Comparison of ENCODE assay signal across 10 cellular contexts in genomic region chr5:38515648-38516047, GRCh38. TPM values are rescaled to one million over a fixed set of nuclear protein-coding genes. Genes with fewer than 3 reads are reported as not detected.
DNase-seq lines count a peak whose midpoint lies in the region; ATAC-seq, FAIRE-seq and TF ChIP-seq lines count a peak whose summit lies in the region.
"Had no signal": no experiment of that assay in that cellular context is flagged by ENCODE, and none has a peak within 500 bp of the region (broad histone marks: within the 10 kb centered on the region; RNA-seq: fewer than 3 reads in every experiment).

No MANE protein-coding gene starts in this region.

- no peak overlapping the region for H3K4me3 ChIP-seq in A549
- no peak overlapping the region for H3K4me3 ChIP-seq in HEK293 (ENCODE audit: low read depth, low read length)
- no peak overlapping the region for H3K4me3 ChIP-seq in right cardiac atrium (ENCODE audit: low read length)
- H3K4me3 ChIP-seq in H7 (ENCODE audit: insufficient read depth, low read depth, low read length) = no peak overlapping the region

- H3K9me3 Mint-ChIP-seq in activated T-cell treated with anti-CD3 and anti-CD28 coated beads, Interleukin-2, amount 50 U/mL, for 72 hours = peaks cover 0 to 5% of the 10 kb centered on the region in 2 donors

- H3K9me3 ChIP-seq in A549 (0 out of 3 replicates have a peak, but pooled peaks cover 4% of the 10 kb centered on the region), HEK293 (ENCODE audit: control insufficient read depth, insufficient read depth, low read depth, low read length) (no peaks in the 10 kb centered on the region), right cardiac atrium (ENCODE audit: control insufficient read depth, low read length) (no peaks in the 10 kb centered on the region)

- intact Hi-C loops in right cardiac atrium (cut with DNase I) = no loop called here

- peak in 1 of 2 experiments; percentile 40; a peak in 3 of 5 replicates for TF ChIP-seq RAD21 in A549 (conservative IDR thresholded peaks at IDR 0.05 in 1 of 2, IDR thresholded peaks at IDR 0.05 in 1 of 2)

- TF ChIP-seq EP300 in A549 (IDR thresholded peaks at IDR 0.05) = no peak

- FAIRE-seq in A549 (lab: Jason Lieb, UNC) = no peak
- FAIRE-seq: GM19239 had no signal

- peak in 1 of 2 experiments; percentile 29 for DNase-seq in A549 (ENCODE audit: low read depth in 1 of 2, low spot score in 1 of 2)
- DNase-seq in amniotic epithelial cell (ENCODE audit: low read depth) = peak; percentile 66
- DNase-seq in right cardiac atrium = no peak
- DNase-seq in foreskin melanocyte = no peak
- no peak for DNase-seq in NCI-H446 treated with DMSO at 0.1 percent for 48 hours (lab: John Stamatoyannopoulos, UW)
- DNase-seq in activated T-cell treated with anti-CD3 and anti-CD28 coated beads, Interleukin-2, amount 50 U/mL, for 72 hours = no peak
- DNase-seq in H7 = no peak
- DNase-seq: activated B cell treated with CpG ODN at 0.5 μM for 24 hours had no signal

- TF ChIP-seq CTCF in A549 (IDR thresholded peaks at IDR 0.05) (peak; percentile 36; the same call in 2 of the 3 replicates), HEK293 (tag by site-specific recombination; IDR thresholded peaks at IDR 0.05) (peak; percentile 72)

- no peaks in the 10 kb centered on the region for H3K4me1 Mint-ChIP-seq in activated T-cell treated with anti-CD3 and anti-CD28 coated beads, Interleukin-2, amount 50 U/mL, for 72 hours (ENCODE audit: low read depth)
- H3K4me1 Mint-ChIP-seq: activated B cell treated with CpG ODN at 0.5 μM for 24 hours had no signal

- no peak for TF ChIP-seq POLR2A in A549 (IDR thresholded peaks at IDR 0.05; ENCODE audit: low read length)

- ATAC-seq in A549 = peak in 1 of 2 experiments; percentile 74; a peak in 3 of 6 replicates
- ATAC-seq in right cardiac atrium = peak; percentile 55 to 64
- no peak for ATAC-seq in activated T-cell treated with anti-CD3 and anti-CD28 coated beads, Interleukin-2, amount 50 U/mL, for 72 hours (replicated peaks in 1 of 2)

- POLR2A ChIA-PET in A549 (lab: Yijun Ruan, JAX) = no interaction called here
- POLR2A ChIA-PET in HEK293 (lab: Yijun Ruan, JAX) = no interaction called here

- H3K27me3 Mint-ChIP-seq in activated T-cell treated with anti-CD3 and anti-CD28 coated beads, Interleukin-2, amount 50 U/mL, for 72 hours (ENCODE audit: low read depth) = no peaks in the 10 kb centered on the region

- CTCF ChIA-PET in A549 (lab: Yijun Ruan, JAX) (interaction anchor here (0.6 to 2.7 kb wide), 7 partner anchors 12 to 95 kb away, joined by 3 to 20 read pairs (median 4); no protein-coding TSS in a partner anchor), HEK293 (lab: Yijun Ruan, JAX) (interaction anchor here (0.7 to 2.2 kb wide), 12 partner anchors 10 to 294 kb away, joined by 3 to 10 read pairs (median 6); no protein-coding TSS in a partner anchor)

- no peak overlapping the region for H3K4me2 ChIP-seq in A549

- H3K36me3 ChIP-seq in HEK293 (ENCODE audit: control insufficient read depth in 2 of 2, insufficient read depth in 1 of 2, low read length in 2 of 2) (peaks cover 0 to 8% of the 10 kb centered on the region in 2 experiments; a peak in 1 of 3 replicates), H7 (replicated peaks; ENCODE audit: control insufficient read depth, insufficient read depth, low read length) (no peaks in the 10 kb centered on the region)

- H3K27me3 ChIP-seq in right cardiac atrium (ENCODE audit: control insufficient read depth, insufficient read depth) = no peaks in the 10 kb centered on the region
- no peaks in the 10 kb centered on the region for H3K27me3 ChIP-seq in H7 (ENCODE audit: control insufficient read depth, insufficient read depth, low read length)

- H3K27ac ChIP-seq in A549 (no peak overlapping the region), HEK293 (ENCODE audit: extremely low read depth, low read depth, low read length) (no peak overlapping the region), right cardiac atrium (ENCODE audit: low read length) (no peak overlapping the region)

- no peak overlapping the region for H3K27ac Mint-ChIP-seq in activated T-cell treated with anti-CD3 and anti-CD28 coated beads, Interleukin-2, amount 50 U/mL, for 72 hours
- H3K27ac Mint-ChIP-seq: activated B cell treated with CpG ODN at 0.5 μM for 24 hours had no signal

- H3K36me3 Mint-ChIP-seq in activated T-cell treated with anti-CD3 and anti-CD28 coated beads, Interleukin-2, amount 50 U/mL, for 72 hours (ENCODE audit: insufficient read depth in 2 of 2) = no peaks in the 10 kb centered on the region

- H3K4me3 Mint-ChIP-seq in activated T-cell treated with anti-CD3 and anti-CD28 coated beads, Interleukin-2, amount 50 U/mL, for 72 hours = no peak overlapping the region
- H3K4me3 Mint-ChIP-seq: activated B cell treated with CpG ODN at 0.5 μM for 24 hours had no signal

- H3K4me1 ChIP-seq in A549 = no peaks in the 10 kb centered on the region
- peaks cover 13% of the 10 kb centered on the region for H3K4me1 ChIP-seq in HEK293 (ENCODE audit: control insufficient read depth, insufficient read depth, low read length)
- H3K4me1 ChIP-seq in right cardiac atrium (ENCODE audit: control insufficient read depth, insufficient read depth, low read length) = no peaks in the 10 kb centered on the region

- WGBS in A549 (ENCODE audit: missing lambda C conversion rate) = 47% methylated on average over 2 of the region's 2 CpGs
- WGBS in right cardiac atrium = 64% methylated on average over 2 of the region's 2 CpGs

TF ChIP-seq in A549, 52 proteins besides CTCF, POLR2A, EP300 and RAD21:
- no peak for TF ChIP-seq MYC (IDR thresholded peaks at IDR 0.05; ENCODE audit: borderline replicate concordance, low read length)
- no peak for TF ChIP-seq SREBF2 (IDR thresholded peaks at IDR 0.05)
- TF ChIP-seq SMC3 (IDR thresholded peaks at IDR 0.05) = 0 out of 3 replicates have a peak, but pooled peaks have one; percentile 15

TF ChIP-seq in HEK293, 187 proteins besides CTCF, POLR2A, EP300 and RAD21 (continues in another document):
- TF ChIP-seq ZNF19 (tag by site-specific recombination; IDR thresholded peaks at IDR 0.05; ENCODE audit: low read depth) (no peak), TRIM28 (IDR thresholded peaks at IDR 0.05; ENCODE audit: borderline replicate concordance, low read length) (no peak), KLF9 (tag by site-specific recombination; IDR thresholded peaks at IDR 0.05; ENCODE audit: low read depth) (no peak), ZNF112 (tag by site-specific recombination; IDR thresholded peaks at IDR 0.05) (no peak), SETDB1 (IDR thresholded peaks at IDR 0.05; ENCODE audit: insufficient read length, low read length) (no peak), ZNF362 (tag by site-specific recombination; IDR thresholded peaks at IDR 0.05) (no peak), ZNF341 (tag by site-specific recombination; IDR thresholded peaks at IDR 0.05; ENCODE audit: low read depth) (peak; percentile 41; the same call in 1 of the 2 replicates), ZNF211 (tag by site-specific recombination; IDR thresholded peaks at IDR 0.05; ENCODE audit: low read depth) (no peak)
- TF ChIP-seq, protein P1, sequence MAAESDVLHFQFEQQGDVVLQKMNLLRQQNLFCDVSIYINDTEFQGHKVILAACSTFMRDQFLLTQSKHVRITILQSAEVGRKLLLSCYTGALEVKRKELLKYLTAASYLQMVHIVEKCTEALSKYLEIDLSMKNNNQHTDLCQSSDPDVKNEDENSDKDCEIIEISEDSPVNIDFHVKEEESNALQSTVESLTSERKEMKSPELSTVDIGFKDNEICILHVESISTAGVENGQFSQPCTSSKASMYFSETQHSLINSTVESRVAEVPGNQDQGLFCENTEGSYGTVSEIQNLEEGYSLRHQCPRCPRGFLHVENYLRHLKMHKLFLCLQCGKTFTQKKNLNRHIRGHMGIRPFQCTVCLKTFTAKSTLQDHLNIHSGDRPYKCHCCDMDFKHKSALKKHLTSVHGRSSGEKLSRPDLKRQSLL (tag by site-specific recombination; IDR thresholded peaks at IDR 0.05) = no peak
- TF ChIP-seq, protein P2, sequence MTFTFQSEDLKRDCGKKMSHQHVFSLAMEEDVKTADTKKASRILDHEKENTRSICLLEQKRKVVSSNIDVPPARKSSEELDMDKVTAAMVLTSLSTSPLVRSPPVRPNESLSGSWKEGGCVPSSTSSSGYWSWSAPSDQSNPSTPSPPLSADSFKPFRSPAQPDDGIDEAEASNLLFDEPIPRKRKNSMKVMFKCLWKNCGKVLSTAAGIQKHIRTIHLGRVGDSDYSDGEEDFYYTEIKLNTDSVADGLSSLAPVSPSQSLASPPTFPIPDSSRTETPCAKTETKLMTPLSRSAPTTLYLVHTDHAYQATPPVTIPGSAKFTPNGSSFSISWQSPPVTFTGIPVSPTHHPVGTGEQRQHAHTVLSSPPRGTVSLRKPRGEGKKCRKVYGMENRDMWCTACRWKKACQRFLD (tag by site-specific recombination; IDR thresholded peaks at IDR 0.05) = no peak

RNA-seq across cellular contexts. Expression of gene LIFR, which starts 40.8 kb away (rescaled TPM):
- polyA plus RNA-seq in A549 (2011; rRNA removed) (6.2 and 7.9 TPM in 2 replicates), A549 (2017; fragmentation: RNase III; extraction: RNeasy Plus Mini Kit Qiagen cat#74134 plus additional on column Dnase treatment) (3.8 to 6.2 TPM (median 5.5 TPM) in 3 replicates), right cardiac atrium (16.8 TPM)
- polyA plus RNA-seq in A549 (2012; cell fraction: cytosol; rRNA removed) = 0.90 and 1.0 TPM in 2 replicates
- 0.97 and 1.3 TPM in 2 replicates for polyA plus RNA-seq in A549 (2012; cell fraction: nucleus; rRNA removed)
- polyA minus RNA-seq in A549 (2011; rRNA and poly(A)+ RNA removed) = 8.2 and 8.8 TPM in 2 replicates
- 10 to 100 TPM; 45.3 to 66.9 (median 63.4) TPM for total RNA-seq in right cardiac atrium
- under 1 TPM; 0.05 to 0.23 TPM for total RNA-seq in activated T-cell treated with anti-CD3 and anti-CD28 coated beads, Interleukin-2, amount 50 U/mL, for 72 hours
- 10.5 and 11.8 TPM in 2 replicates for total RNA-seq in H7 (2014; rRNA removed; shearing (Covaris generic))
- total RNA-seq: activated B cell treated with CpG ODN at 0.5 μM for 24 hours had no signal

Comparison
In these comparisons a context has a peak if more than half of its experiments do, and no peak if none do; other contexts are left out.
1. ATAC-seq: peak in right cardiac atrium (2 of 2); none in activated T-cell treated with anti-CD3 and anti-CD28 coated beads, Interleukin-2, amount 50 U/mL, for 72 hours (0 of 2).
2. Of the 5 proteins assayed by ChIP-seq in both HEK293 and A549: peak only in HEK293: none; only in A549: none; in both: CTCF; in neither: 4.